ENCODE assay signal across 10 cellular contexts in genomic region chr9:76650692-76651091, GRCh38.
DNase-seq lines count a peak whose midpoint lies in the region; ATAC-seq and TF ChIP-seq lines count a peak whose summit lies in the region.
"Had no signal": no experiment of that assay in that cellular context is flagged by ENCODE, and none has a peak within 500 bp of the region (broad histone marks: within the 10 kb centered on the region; RNA-seq: fewer than 3 reads in every experiment).

No MANE protein-coding gene starts in this region.

- H4K20me1 ChIP-seq in hepatocyte (ENCODE audit: insufficient read depth, poor library complexity, severe bottlenecking): no peaks in the 10 kb centered on the region

- H3K9me3 ChIP-seq in hepatocyte (ENCODE audit: low read depth): no peaks in the 10 kb centered on the region
- H3K9me3 ChIP-seq: body of pancreas had no signal

- H3K4me2 ChIP-seq in hepatocyte: peak overlapping the region; percentile 32

- CTCF ChIA-PET in activated CD4-positive, alpha-beta T cell treated with anti-CD3 and anti-CD28 coated beads, Interleukin-2, amount 10 ng/mL, durations not matched to agents 7 days and 5 days (lab: Charles Lee): interaction anchor here (1.0 to 2.4 kb wide), 4 partner anchors 8 to 256 kb away, joined by 3 to 8 read pairs (median 4); partner anchors contain the start of gene RFK

- H3K36me3 ChIP-seq in hepatocyte (replicated peaks; ENCODE audit: insufficient read depth, low read depth): no peaks in the 10 kb centered on the region

- 10% methylated on average over 2 of the region's 2 CpGs for WGBS in hepatocyte (ENCODE audit: low lambda C conversion rate, missing lambda C conversion rate)

- no peaks in the 10 kb centered on the region for H3K9me2 ChIP-seq in hepatocyte (replicated peaks; ENCODE audit: insufficient read depth)

- DNase-seq in activated CD4-positive, alpha-beta T cell treated with anti-CD3 and anti-CD28 coated beads, Interleukin-2, amount 10 ng/mL, durations not matched to agents 7 days and 5 days: no peak
- DNase-seq in activated CD4-positive, alpha-beta T cell treated with anti-CD3 and anti-CD28 coated beads for 4 hours: no peak
- peak; percentile 77 for DNase-seq in RPMI8226
- no peak for DNase-seq in hepatocyte (ENCODE audit: low spot score)
- no peak for DNase-seq in AML-193 (lab: John Stamatoyannopoulos, UW)
- DNase-seq in DMS79 (lab: John Stamatoyannopoulos, UW): no peak
- DNase-seq in glutamatergic neuron: no peak
- DNase-seq: body of pancreas, NCI-H1092 treated with DMSO at 0.1 percent for 48 hours had no signal

- H3K4me3 ChIP-seq in hepatocyte: no peak overlapping the region
- H3K4me3 ChIP-seq: body of pancreas had no signal

- no peaks in the 10 kb centered on the region for H3K36me3 Mint-ChIP-seq in activated CD4-positive, alpha-beta T cell treated with anti-CD3 and anti-CD28 coated beads, Interleukin-2, amount 10 ng/mL, durations not matched to agents 7 days and 5 days (ENCODE audit: low read depth)
- H3K36me3 Mint-ChIP-seq in stimulated activated memory B cell treated with anti-CD40 and anti-IgM and Interleukin-4, amounts not matched to agents 10 μg/mL and 1 μg/mL and 100 μg/mL, for 72 hours: no peaks in the 10 kb centered on the region
- no peaks in the 10 kb centered on the region for H3K36me3 Mint-ChIP-seq in glutamatergic neuron (ENCODE audit: unreplicated experiment)

- peak overlapping the region; percentile 24 for H3K27ac ChIP-seq in hepatocyte
- H3K27ac ChIP-seq: body of pancreas had no signal

- no peak overlapping the region for H2AFZ ChIP-seq in hepatocyte

- no peaks in the 10 kb centered on the region for H3K27me3 ChIP-seq in hepatocyte
- H3K27me3 ChIP-seq: body of pancreas had no signal

- H3K79me2 ChIP-seq in hepatocyte: no peaks in the 10 kb centered on the region

- peak overlapping the region; percentile 71 for H3K4me3 Mint-ChIP-seq in activated CD4-positive, alpha-beta T cell treated with anti-CD3 and anti-CD28 coated beads, Interleukin-2, amount 10 ng/mL, durations not matched to agents 7 days and 5 days
- H3K4me3 Mint-ChIP-seq in stimulated activated memory B cell treated with anti-CD40 and anti-IgM and Interleukin-4, amounts not matched to agents 10 μg/mL and 1 μg/mL and 100 μg/mL, for 72 hours: peak overlapping the region; percentile 16
- H3K4me3 Mint-ChIP-seq in glutamatergic neuron (ENCODE audit: unreplicated experiment): no peak overlapping the region

- TF ChIP-seq CTCF in hepatocyte (IDR thresholded peaks at IDR 0.05; ENCODE audit: poor library complexity) (no peak), glutamatergic neuron (IDR thresholded peaks at IDR 0.05; ENCODE audit: partially characterized antibody, unreplicated experiment) (no peak)

- H3K4me1 Mint-ChIP-seq in activated CD4-positive, alpha-beta T cell treated with anti-CD3 and anti-CD28 coated beads, Interleukin-2, amount 10 ng/mL, durations not matched to agents 7 days and 5 days: peaks cover 35% of the 10 kb centered on the region
- H3K4me1 Mint-ChIP-seq in stimulated activated memory B cell treated with anti-CD40 and anti-IgM and Interleukin-4, amounts not matched to agents 10 μg/mL and 1 μg/mL and 100 μg/mL, for 72 hours: peaks cover 26% of the 10 kb centered on the region
- no peaks in the 10 kb centered on the region for H3K4me1 Mint-ChIP-seq in glutamatergic neuron (ENCODE audit: low read depth, unreplicated experiment)

- peaks cover 4% of the 10 kb centered on the region for H3K27me3 Mint-ChIP-seq in activated CD4-positive, alpha-beta T cell treated with anti-CD3 and anti-CD28 coated beads, Interleukin-2, amount 10 ng/mL, durations not matched to agents 7 days and 5 days
- peaks cover 14% of the 10 kb centered on the region for H3K27me3 Mint-ChIP-seq in stimulated activated memory B cell treated with anti-CD40 and anti-IgM and Interleukin-4, amounts not matched to agents 10 μg/mL and 1 μg/mL and 100 μg/mL, for 72 hours
- peaks cover 2% of the 10 kb centered on the region for H3K27me3 Mint-ChIP-seq in glutamatergic neuron (ENCODE audit: unreplicated experiment)

- ATAC-seq in stimulated activated memory B cell treated with anti-CD40 and anti-IgM and Interleukin-4, amounts not matched to agents 10 μg/mL and 1 μg/mL and 100 μg/mL, for 72 hours: no peak
- ATAC-seq: body of pancreas had no signal

- H3K4me1 ChIP-seq in hepatocyte (ENCODE audit: insufficient read depth): peaks cover 10% of the 10 kb centered on the region
- H3K4me1 ChIP-seq: body of pancreas had no signal

- POLR2A ChIA-PET in activated CD4-positive, alpha-beta T cell treated with anti-CD3 and anti-CD28 coated beads, Interleukin-2, amount 10 ng/mL, durations not matched to agents 7 days and 5 days (lab: Charles Lee): no interaction called here

- peak overlapping the region; percentile 85 for H3K27ac Mint-ChIP-seq in activated CD4-positive, alpha-beta T cell treated with anti-CD3 and anti-CD28 coated beads, Interleukin-2, amount 10 ng/mL, durations not matched to agents 7 days and 5 days
- no peak overlapping the region for H3K27ac Mint-ChIP-seq in stimulated activated memory B cell treated with anti-CD40 and anti-IgM and Interleukin-4, amounts not matched to agents 10 μg/mL and 1 μg/mL and 100 μg/mL, for 72 hours
- no peak overlapping the region for H3K27ac Mint-ChIP-seq in glutamatergic neuron (ENCODE audit: unreplicated experiment)

- H3K9me3 Mint-ChIP-seq in activated CD4-positive, alpha-beta T cell treated with anti-CD3 and anti-CD28 coated beads, Interleukin-2, amount 10 ng/mL, durations not matched to agents 7 days and 5 days: no peaks in the 10 kb centered on the region
- no peaks in the 10 kb centered on the region for H3K9me3 Mint-ChIP-seq in stimulated activated memory B cell treated with anti-CD40 and anti-IgM and Interleukin-4, amounts not matched to agents 10 μg/mL and 1 μg/mL and 100 μg/mL, for 72 hours
- no peaks in the 10 kb centered on the region for H3K9me3 Mint-ChIP-seq in glutamatergic neuron (ENCODE audit: unreplicated experiment)
